ENCODE assay signal across 20 cellular contexts in the genomic region with DNA sequence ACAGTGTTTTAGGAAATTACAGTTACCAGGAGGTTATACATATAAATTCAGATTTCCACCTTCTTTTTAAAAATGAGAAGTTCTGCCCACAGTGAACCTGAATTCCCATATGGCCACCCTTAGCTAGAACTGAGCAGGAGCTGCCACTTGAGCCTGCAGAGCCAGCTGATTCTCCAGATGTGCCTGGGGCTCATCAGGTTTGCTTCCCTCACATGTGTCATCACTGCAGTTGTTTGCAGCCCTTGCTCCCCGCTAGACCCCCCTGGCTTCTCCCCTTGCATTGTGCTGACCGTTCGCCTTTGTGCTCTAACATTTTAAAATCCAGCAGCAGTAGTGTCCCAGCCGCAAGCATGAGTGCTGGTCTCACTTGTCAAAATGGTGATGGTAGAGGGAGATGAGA.
DNase-seq lines count a peak whose midpoint lies in the region; ATAC-seq and TF ChIP-seq lines count a peak whose summit lies in the region.
"Had no signal": no experiment of that assay in that cellular context is flagged by ENCODE, and none has a peak within 500 bp of the region (broad histone marks: within the 10 kb centered on the region; RNA-seq: fewer than 3 reads in every experiment).

No MANE protein-coding gene starts in this region.

- ATAC-seq in T-helper 17 cell (no peak), HG02938 (IDR thresholded peaks at IDR 0.05; ENCODE audit: unreplicated experiment) (no peak)

- no peak for TF ChIP-seq CTCF in AG04450 (IDR thresholded peaks at IDR 0.05; ENCODE audit: low read depth, low read length)
- no peak for TF ChIP-seq CTCF in prostate gland (IDR thresholded peaks at IDR 0.05)

- no peak overlapping the region for H4K91ac ChIP-seq in mesenchymal stem cell (ENCODE audit: low read length)

- H3K27ac ChIP-seq in AG04450 (ENCODE audit: low read depth, low read length): peak overlapping the region; percentile 68
- peak overlapping the region; percentile 68 for H3K27ac ChIP-seq in mesenchymal stem cell (ENCODE audit: low read length, poor library complexity, severe bottlenecking)
- no peak overlapping the region for H3K27ac ChIP-seq in prostate gland
- H3K27ac ChIP-seq: hepatocyte, spleen, WERI-Rb-1 had no signal

- intact Hi-C loops in prostate gland (cut with DNase I): no loop called here

- H3K27me3 Mint-ChIP-seq in T-helper 17 cell: no peaks in the 10 kb centered on the region

- peak overlapping the region in 1 of 2 experiments; percentile 18 for H3K14ac ChIP-seq in mesenchymal stem cell (ENCODE audit: low read length in 2 of 2)

- peak overlapping the region; percentile 1 for H3K27ac Mint-ChIP-seq in T-helper 17 cell
- H3K27ac Mint-ChIP-seq: activated naive CD4-positive, alpha-beta T cell treated with anti-CD3 and anti-CD28 coated beads for 36 hours; T-helper 1 cell treated with Interleukin-12 subunit alpha and Interleukin-12 subunit beta and Interleukin-4 antibody, amounts not matched to agents 30 μg/mL and 1 μg/mL, for 36 hours had no signal

- H3K9me3 ChIP-seq in AG04450 (ENCODE audit: control insufficient read depth, insufficient read depth, low read length) (no peaks in the 10 kb centered on the region), T-helper 17 cell (ENCODE audit: control insufficient read depth, low read length, poor library complexity, severe bottlenecking) (no peaks in the 10 kb centered on the region), mesenchymal stem cell (ENCODE audit: control insufficient read depth, low read length) (no peaks in the 10 kb centered on the region), prostate gland (no peaks in the 10 kb centered on the region)
- H3K9me3 ChIP-seq: spleen had no signal

- H3K4ac ChIP-seq in mesenchymal stem cell (ENCODE audit: low read depth in 1 of 2, low read length in 2 of 2): no peak overlapping the region

- H3K4me2 ChIP-seq in mesenchymal stem cell (ENCODE audit: low read length, poor library complexity, severe bottlenecking): no peak overlapping the region
- H3K4me2 ChIP-seq: hepatocyte had no signal

- no peak overlapping the region for H2BK120ac ChIP-seq in mesenchymal stem cell (ENCODE audit: low read depth, low read length)

- no peaks in the 10 kb centered on the region for H3K27me3 ChIP-seq in AG04450 (ENCODE audit: control insufficient read depth, insufficient read depth, low read length)
- no peaks in the 10 kb centered on the region for H3K27me3 ChIP-seq in mesenchymal stem cell (ENCODE audit: control insufficient read depth in 1 of 2, insufficient read depth in 1 of 2, low read length in 2 of 2)
- no peaks in the 10 kb centered on the region for H3K27me3 ChIP-seq in prostate gland (replicated peaks; ENCODE audit: insufficient read depth)
- H3K27me3 ChIP-seq: hepatocyte, spleen had no signal

- H3K36me3 ChIP-seq in mesenchymal stem cell (ENCODE audit: control insufficient read depth in 1 of 2, insufficient read depth in 2 of 2, low read depth in 1 of 2, low read length in 2 of 2): no peaks in the 10 kb centered on the region
- no peaks in the 10 kb centered on the region for H3K36me3 ChIP-seq in prostate gland
- H3K36me3 ChIP-seq: spleen, WERI-Rb-1 had no signal

- H3K36me3 Mint-ChIP-seq in T-helper 17 cell (ENCODE audit: low read depth): no peaks in the 10 kb centered on the region

- peaks cover 42% of the 10 kb centered on the region for H3K4me1 Mint-ChIP-seq in T-helper 17 cell

- H3K79me1 ChIP-seq in mesenchymal stem cell (replicated peaks; ENCODE audit: low read length, poor library complexity, severe bottlenecking): peaks cover 3% of the 10 kb centered on the region

- CTCF ChIA-PET in AG04450 (lab: Charles Lee): no interaction called here

- no peak overlapping the region for H3K4me3 Mint-ChIP-seq in T-helper 17 cell
- H3K4me3 Mint-ChIP-seq: activated naive CD4-positive, alpha-beta T cell treated with anti-CD3 and anti-CD28 coated beads for 36 hours; T-helper 1 cell treated with Interleukin-12 subunit alpha and Interleukin-12 subunit beta and Interleukin-4 antibody, amounts not matched to agents 30 μg/mL and 1 μg/mL, for 36 hours had no signal

- peak overlapping the region in 1 of 2 experiments; percentile 18 for H3K18ac ChIP-seq in mesenchymal stem cell (ENCODE audit: low read depth in 1 of 2, low read length in 2 of 2)

- no peak for DNase-seq in AG04450 (ENCODE audit: low read depth, low spot score)
- peak; percentile 20 for DNase-seq in ELF-1 (ENCODE audit: low read depth, low spot score)
- no peak for DNase-seq in T-helper 17 cell
- DNase-seq in mesenchymal stem cell: no peak
- no peak for DNase-seq in cerebellar cortex (ENCODE audit: low spot score)
- no peak for DNase-seq in epidermal melanocyte (ENCODE audit: insufficient read length, low spot score)
- no peak for DNase-seq in prostate gland (ENCODE audit: low spot score)
- DNase-seq: activated naive CD4-positive, alpha-beta T cell treated with anti-CD3 and anti-CD28 coated beads for 36 hours; effector memory CD4-positive, alpha-beta T cell; KBM-7; MV-4-11; NCI-H187 treated with DMSO at 0.1 percent for 48 hours; posterior cingulate gyrus; SHP77; spleen; stimulated activated CD8-positive, alpha-beta memory T cell treated with anti-CD3 and anti-CD28 coated beads, Interleukin-4, amount 100 ng/mL, for 48 hours; WERI-Rb-1 had no signal

- no peak for TF ChIP-seq POLR2A in prostate gland (IDR thresholded peaks at IDR 0.05)

- POLR2A ChIA-PET in AG04450 (lab: Yijun Ruan, JAX): no interaction called here

- no peak overlapping the region for H2BK15ac ChIP-seq in mesenchymal stem cell (ENCODE audit: low read depth, poor library complexity, severe bottlenecking)

- no peak overlapping the region for H3K4me3 ChIP-seq in AG04450 (ENCODE audit: low read depth, low read length)
- H3K4me3 ChIP-seq in mesenchymal stem cell (ENCODE audit: insufficient read depth in 1 of 2, low read depth in 1 of 2, low read length in 2 of 2): no peak overlapping the region
- no peak overlapping the region for H3K4me3 ChIP-seq in prostate gland
- H3K4me3 ChIP-seq: hepatocyte, spleen had no signal

- WGBS in mesenchymal stem cell: 90% methylated on average over 4 of the region's 4 CpGs
- 90% methylated on average over 4 of the region's 4 CpGs for WGBS in prostate gland

- H2BK5ac ChIP-seq in mesenchymal stem cell (ENCODE audit: low read depth, low read length, poor library complexity, severe bottlenecking): no peak overlapping the region

- peaks cover 11% of the 10 kb centered on the region for H3K4me1 ChIP-seq in mesenchymal stem cell (ENCODE audit: control insufficient read depth, insufficient read depth, low read depth, low read length)
- H3K4me1 ChIP-seq in prostate gland (replicated peaks): peaks cover 5% of the 10 kb centered on the region

- no peak overlapping the region for H2AFZ ChIP-seq in mesenchymal stem cell (ENCODE audit: low read depth, low read length)
- H2AFZ ChIP-seq: hepatocyte had no signal

- no peak overlapping the region for H3K23ac ChIP-seq in mesenchymal stem cell (ENCODE audit: low read length in 2 of 2)

- H4K8ac ChIP-seq in mesenchymal stem cell (ENCODE audit: low read length): peak overlapping the region; percentile 80

- peak overlapping the region; percentile 25 for H3K9ac ChIP-seq in mesenchymal stem cell (ENCODE audit: low read length)

- H2AK5ac ChIP-seq in mesenchymal stem cell (ENCODE audit: low read length, severe bottlenecking): peak overlapping the region; percentile 9

- no peak overlapping the region for H2BK12ac ChIP-seq in mesenchymal stem cell (ENCODE audit: low read length in 2 of 2)

Comparison
In these comparisons a context has a peak if more than half of its experiments do, and no peak if none do; other contexts are left out.
1. H3K27ac ChIP-seq: peak in AG04450 (single experiment) and mesenchymal stem cell (single experiment); none in prostate gland (0 of 2).